In genomic region chr21:26842300-26842699, GRCh38 we compare ENCODE assay signal across 1 cellular context.
TF ChIP-seq lines count a peak whose summit lies in the region.

No MANE protein-coding gene starts in this region.

TF ChIP-seq in H1, 55 proteins besides CTCF, POLR2A, EP300 and RAD21 (continued from another document):
- TF ChIP-seq ATF2 (IDR thresholded peaks at IDR 0.05; ENCODE audit: low read length) = no peak
- no peak for TF ChIP-seq RFX5 (IDR thresholded peaks at IDR 0.05; ENCODE audit: borderline replicate concordance, low read depth, low read length)
- TF ChIP-seq ASH2L (IDR thresholded peaks at IDR 0.05; ENCODE audit: low read length) = no peak
